Comparison of ENCODE assay signal across 1 cellular context in genomic region chr9:91395106-91395552, GRCh38.
TF ChIP-seq lines count a peak whose summit lies in the region.

No MANE protein-coding gene starts in this region.

TF ChIP-seq in HepG2, 621 proteins besides CTCF, POLR2A, EP300 and RAD21 (continues in another document):
- peak; percentile 61; the same call in 1 of the 3 replicates for TF ChIP-seq MXI1 (IDR thresholded peaks at IDR 0.05; ENCODE audit: borderline replicate concordance, low read depth, low read length)
- TF ChIP-seq ZNF431 (CRISPR knock-in tag; IDR thresholded peaks at IDR 0.05; ENCODE audit: borderline replicate concordance, low read depth) = no peak; the same call in 1 of the 2 replicates
- TF ChIP-seq PLSCR1 (CRISPR knock-in tag; IDR thresholded peaks at IDR 0.05; ENCODE audit: borderline replicate concordance) = no peak
- TF ChIP-seq, protein P1, sequence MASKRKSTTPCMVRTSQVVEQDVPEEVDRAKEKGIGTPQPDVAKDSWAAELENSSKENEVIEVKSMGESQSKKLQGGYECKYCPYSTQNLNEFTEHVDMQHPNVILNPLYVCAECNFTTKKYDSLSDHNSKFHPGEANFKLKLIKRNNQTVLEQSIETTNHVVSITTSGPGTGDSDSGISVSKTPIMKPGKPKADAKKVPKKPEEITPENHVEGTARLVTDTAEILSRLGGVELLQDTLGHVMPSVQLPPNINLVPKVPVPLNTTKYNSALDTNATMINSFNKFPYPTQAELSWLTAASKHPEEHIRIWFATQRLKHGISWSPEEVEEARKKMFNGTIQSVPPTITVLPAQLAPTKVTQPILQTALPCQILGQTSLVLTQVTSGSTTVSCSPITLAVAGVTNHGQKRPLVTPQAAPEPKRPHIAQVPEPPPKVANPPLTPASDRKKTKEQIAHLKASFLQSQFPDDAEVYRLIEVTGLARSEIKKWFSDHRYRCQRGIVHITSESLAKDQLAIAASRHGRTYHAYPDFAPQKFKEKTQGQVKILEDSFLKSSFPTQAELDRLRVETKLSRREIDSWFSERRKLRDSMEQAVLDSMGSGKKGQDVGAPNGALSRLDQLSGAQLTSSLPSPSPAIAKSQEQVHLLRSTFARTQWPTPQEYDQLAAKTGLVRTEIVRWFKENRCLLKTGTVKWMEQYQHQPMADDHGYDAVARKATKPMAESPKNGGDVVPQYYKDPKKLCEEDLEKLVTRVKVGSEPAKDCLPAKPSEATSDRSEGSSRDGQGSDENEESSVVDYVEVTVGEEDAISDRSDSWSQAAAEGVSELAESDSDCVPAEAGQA (IDR thresholded peaks at IDR 0.05; ENCODE audit: low read depth) = no peak
- TF ChIP-seq, protein P1 (CRISPR knock-in tag; IDR thresholded peaks at IDR 0.05; ENCODE audit: borderline replicate concordance) = no peak
- no peak for TF ChIP-seq ZNF17 (CRISPR knock-in tag; IDR thresholded peaks at IDR 0.05)
- no peak for TF ChIP-seq AGO1 (IDR thresholded peaks at IDR 0.05; ENCODE audit: low read depth, low read length, poor library complexity, severe bottlenecking)
- TF ChIP-seq RELA (CRISPR knock-in tag; IDR thresholded peaks at IDR 0.05) = no peak
- TF ChIP-seq ZNF530 (CRISPR knock-in tag; IDR thresholded peaks at IDR 0.05; ENCODE audit: low read depth) = no peak
- TF ChIP-seq TCF12 (IDR thresholded peaks at IDR 0.05) = no peak
- no peak for TF ChIP-seq TCF12 (CRISPR knock-in tag; IDR thresholded peaks at IDR 0.05)
- TF ChIP-seq SSRP1 (CRISPR knock-in tag; IDR thresholded peaks at IDR 0.05) = 0 out of 2 replicates have a peak, but pooled peaks have one; percentile 35
- TF ChIP-seq, protein P2, sequence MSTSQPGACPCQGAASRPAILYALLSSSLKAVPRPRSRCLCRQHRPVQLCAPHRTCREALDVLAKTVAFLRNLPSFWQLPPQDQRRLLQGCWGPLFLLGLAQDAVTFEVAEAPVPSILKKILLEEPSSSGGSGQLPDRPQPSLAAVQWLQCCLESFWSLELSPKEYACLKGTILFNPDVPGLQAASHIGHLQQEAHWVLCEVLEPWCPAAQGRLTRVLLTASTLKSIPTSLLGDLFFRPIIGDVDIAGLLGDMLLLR (CRISPR knock-in tag; IDR thresholded peaks at IDR 0.05) = no peak
- TF ChIP-seq ATF7-NPFF (CRISPR knock-in tag; IDR thresholded peaks at IDR 0.05; ENCODE audit: low read depth) = no peak
- TF ChIP-seq ZNF501 (CRISPR knock-in tag; IDR thresholded peaks at IDR 0.05) = no peak
- no peak; the same call in 1 of the 2 replicates for TF ChIP-seq ZNF460 (CRISPR knock-in tag; IDR thresholded peaks at IDR 0.05; ENCODE audit: borderline replicate concordance)
- TF ChIP-seq KDM5A (IDR thresholded peaks at IDR 0.05; ENCODE audit: borderline replicate concordance, low read length) = no peak
- no peak for TF ChIP-seq UBTF (CRISPR knock-in tag; IDR thresholded peaks at IDR 0.05)
- no peak for TF ChIP-seq TOE1 (CRISPR knock-in tag; IDR thresholded peaks at IDR 0.05)
- peak; percentile 57; the same call in 1 of the 2 replicates for TF ChIP-seq KMT2B (CRISPR knock-in tag; IDR thresholded peaks at IDR 0.05)
- TF ChIP-seq ZNF773 (CRISPR knock-in tag; IDR thresholded peaks at IDR 0.05; ENCODE audit: borderline replicate concordance) = no peak
- TF ChIP-seq EED (CRISPR knock-in tag; IDR thresholded peaks at IDR 0.05) = no peak
- TF ChIP-seq, protein P3, sequence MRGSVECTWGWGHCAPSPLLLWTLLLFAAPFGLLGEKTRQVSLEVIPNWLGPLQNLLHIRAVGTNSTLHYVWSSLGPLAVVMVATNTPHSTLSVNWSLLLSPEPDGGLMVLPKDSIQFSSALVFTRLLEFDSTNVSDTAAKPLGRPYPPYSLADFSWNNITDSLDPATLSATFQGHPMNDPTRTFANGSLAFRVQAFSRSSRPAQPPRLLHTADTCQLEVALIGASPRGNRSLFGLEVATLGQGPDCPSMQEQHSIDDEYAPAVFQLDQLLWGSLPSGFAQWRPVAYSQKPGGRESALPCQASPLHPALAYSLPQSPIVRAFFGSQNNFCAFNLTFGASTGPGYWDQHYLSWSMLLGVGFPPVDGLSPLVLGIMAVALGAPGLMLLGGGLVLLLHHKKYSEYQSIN (CRISPR knock-in tag; IDR thresholded peaks at IDR 0.05; ENCODE audit: borderline replicate concordance) = no peak
- TF ChIP-seq, protein P4, sequence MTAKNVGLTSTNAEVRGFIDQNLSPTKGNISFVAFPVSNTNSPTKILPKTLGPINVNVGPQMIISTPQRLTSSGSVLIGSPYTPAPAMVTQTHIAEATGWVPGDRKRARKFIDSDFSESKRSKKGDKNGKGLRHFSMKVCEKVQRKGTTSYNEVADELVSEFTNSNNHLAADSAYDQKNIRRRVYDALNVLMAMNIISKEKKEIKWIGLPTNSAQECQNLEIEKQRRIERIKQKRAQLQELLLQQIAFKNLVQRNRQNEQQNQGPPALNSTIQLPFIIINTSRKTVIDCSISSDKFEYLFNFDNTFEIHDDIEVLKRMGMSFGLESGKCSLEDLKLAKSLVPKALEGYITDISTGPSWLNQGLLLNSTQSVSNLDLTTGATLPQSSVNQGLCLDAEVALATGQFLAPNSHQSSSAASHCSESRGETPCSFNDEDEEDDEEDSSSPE (CRISPR knock-in tag; IDR thresholded peaks at IDR 0.05) = peak; percentile 64; the same call in 1 of the 2 replicates
- TF ChIP-seq ZNF839 (CRISPR knock-in tag; IDR thresholded peaks at IDR 0.05; ENCODE audit: borderline replicate concordance) = no peak
- TF ChIP-seq IKZF1 (IDR thresholded peaks at IDR 0.05) = no peak
- no peak for TF ChIP-seq ZNF136 (CRISPR knock-in tag; IDR thresholded peaks at IDR 0.05; ENCODE audit: low read depth)
- peak; percentile 61; the same call in 1 of the 2 replicates for TF ChIP-seq ZBED4 (CRISPR knock-in tag; IDR thresholded peaks at IDR 0.05; ENCODE audit: borderline replicate concordance)
- 0 out of 2 replicates have a peak, but pooled peaks have one; percentile 37 for TF ChIP-seq MAF1 (CRISPR knock-in tag; IDR thresholded peaks at IDR 0.05; ENCODE audit: borderline replicate concordance)
- no peak for TF ChIP-seq CEBPZ (IDR thresholded peaks at IDR 0.05; ENCODE audit: low read length)
- no peak for TF ChIP-seq USF2 (IDR thresholded peaks at IDR 0.05; ENCODE audit: low read depth, low read length)
- TF ChIP-seq USF2 (CRISPR knock-in tag; IDR thresholded peaks at IDR 0.05; ENCODE audit: borderline replicate concordance) = no peak
- TF ChIP-seq HNRNPK (IDR thresholded peaks at IDR 0.05; ENCODE audit: low read depth, low read length, poor library complexity, severe bottlenecking) = no peak
- TF ChIP-seq NR1H2 (CRISPR knock-in tag; IDR thresholded peaks at IDR 0.05; ENCODE audit: borderline replicate concordance, low read depth) = no peak
